Comparison of ENCODE assay signal across 9 cellular contexts in the genomic region with DNA sequence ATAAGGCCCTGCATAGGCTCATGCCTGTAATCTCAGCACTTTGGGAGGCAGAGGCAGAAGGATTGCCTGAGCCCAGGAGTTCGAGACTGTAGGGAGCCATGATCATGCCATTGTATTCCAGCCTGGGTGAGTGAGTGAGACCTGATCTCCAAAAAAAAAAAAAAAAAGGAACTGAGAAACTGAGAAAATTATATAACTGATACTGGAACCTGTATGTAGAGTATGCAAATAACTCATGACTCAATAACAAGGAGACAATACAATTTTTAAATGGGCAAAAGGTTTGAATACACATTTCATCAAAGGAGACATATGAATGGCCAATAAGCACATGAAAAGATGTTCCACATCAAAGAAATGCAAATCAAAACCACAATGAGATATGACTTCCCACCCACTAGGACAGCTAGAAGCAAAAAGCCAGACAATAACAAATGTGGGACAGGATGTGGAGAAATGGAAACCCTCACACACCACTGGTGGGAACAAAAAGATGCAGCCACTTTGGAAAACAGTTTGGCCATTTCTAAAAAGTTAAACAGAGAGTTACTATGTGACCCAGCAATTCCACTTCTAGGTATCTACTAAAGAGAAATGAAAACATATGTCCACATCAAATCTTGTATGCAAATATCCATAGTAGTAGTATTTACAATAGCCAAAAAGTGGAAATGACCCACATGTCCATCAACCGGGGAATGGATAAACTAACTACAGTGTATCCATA.
DNase-seq lines count a peak whose midpoint lies in the region; ATAC-seq and TF ChIP-seq lines count a peak whose summit lies in the region.
"Had no signal": no experiment of that assay in that cellular context is flagged by ENCODE, and none has a peak within 500 bp of the region (broad histone marks: within the 10 kb centered on the region; RNA-seq: fewer than 3 reads in every experiment).

No MANE protein-coding gene starts in this region.

- H3K27ac ChIP-seq in HUES6 (ENCODE audit: low read depth, low read length) (peak overlapping the region; percentile 55; the same call in 1 of the 2 replicates), right lobe of liver (no peak overlapping the region)

- TF ChIP-seq POLR2A in right lobe of liver (IDR thresholded peaks at IDR 0.05), result no peak
- TF ChIP-seq POLR2A in lower leg skin (IDR thresholded peaks at IDR 0.05), result no peak

- H3K4me3 Mint-ChIP-seq in central memory CD8-positive, alpha-beta T cell, result peak overlapping the region; percentile 47
- H3K4me3 Mint-ChIP-seq: WTC11 had no signal

- peaks cover 30% of the 10 kb centered on the region for H3K36me3 Mint-ChIP-seq in central memory CD8-positive, alpha-beta T cell (ENCODE audit: insufficient read depth)
- H3K36me3 Mint-ChIP-seq: WTC11 had no signal

- ATAC-seq in GM18508 (IDR thresholded peaks at IDR 0.05; ENCODE audit: insufficient read depth, unreplicated experiment), result peak; percentile 60
- peak; percentile 68 for ATAC-seq in GM21717 (IDR thresholded peaks at IDR 0.05; ENCODE audit: unreplicated experiment)
- peak; percentile 66 for ATAC-seq in central memory CD8-positive, alpha-beta T cell (replicated peaks; ENCODE audit: extremely low read depth, poor library complexity, severe bottlenecking)
- no peak for ATAC-seq in right lobe of liver
- ATAC-seq: WTC11 had no signal

- H3K27ac Mint-ChIP-seq in central memory CD8-positive, alpha-beta T cell (ENCODE audit: low read depth), result peak overlapping the region; percentile 79
- H3K27ac Mint-ChIP-seq: WTC11 had no signal

- no peaks in the 10 kb centered on the region for H3K27me3 Mint-ChIP-seq in central memory CD8-positive, alpha-beta T cell

- H3K9me3 Mint-ChIP-seq in central memory CD8-positive, alpha-beta T cell, result no peaks in the 10 kb centered on the region

- H3K9ac ChIP-seq in HUES6 (ENCODE audit: low read length), result peak overlapping the region; percentile 38

- H3K9me3 ChIP-seq in HUES6 (ENCODE audit: control insufficient read depth, insufficient read depth, low read depth, low read length) (no peaks in the 10 kb centered on the region), right lobe of liver (no peaks in the 10 kb centered on the region)

- TF ChIP-seq CTCF in right lobe of liver (IDR thresholded peaks at IDR 0.05) (no peak), lower leg skin (IDR thresholded peaks at IDR 0.05) (no peak)

- peaks cover 29% of the 10 kb centered on the region; the same call in 1 of the 2 replicates for H3K4me1 ChIP-seq in HUES6 (ENCODE audit: control insufficient read depth, insufficient read depth, low read length)
- H3K4me1 ChIP-seq in right lobe of liver, result peaks cover 0 to 6% (median 0%) of the 10 kb centered on the region in 4 donors

- no peaks in the 10 kb centered on the region for H3K36me3 ChIP-seq in HUES6 (ENCODE audit: control insufficient read depth, insufficient read depth, low read length)
- H3K36me3 ChIP-seq in right lobe of liver, result no peaks in the 10 kb centered on the region

- WGBS in right lobe of liver (ENCODE audit: insufficient coverage, low coverage, low lambda C conversion rate, missing lambda C conversion rate), result 61% methylated on average over 2 of the region's 2 CpGs
- WGBS in lower leg skin, 2 donors, result 64 to 69% methylated on average over 2 of the region's 2 CpGs

- H3K4me3 ChIP-seq in HUES6 (ENCODE audit: low read depth, low read length), result no peak overlapping the region
- H3K4me3 ChIP-seq in right lobe of liver, result no peak overlapping the region
- H3K4me3 ChIP-seq in lower leg skin (ENCODE audit: low read depth, poor library complexity, severe bottlenecking), result no peak overlapping the region

- H3K27me3 ChIP-seq in HUES6 (ENCODE audit: control insufficient read depth, insufficient read depth, low read length) (no peaks in the 10 kb centered on the region), right lobe of liver (no peaks in the 10 kb centered on the region)

- peaks cover 84% of the 10 kb centered on the region for H3K4me1 Mint-ChIP-seq in central memory CD8-positive, alpha-beta T cell

- DNase-seq in central memory CD8-positive, alpha-beta T cell (ENCODE audit: low spot score in 2 of 2), result no peak
- no peak for DNase-seq in retina
- DNase-seq in right lobe of liver, result no peak
- no peak for DNase-seq in lower leg skin (ENCODE audit: low spot score in 2 of 2)
- no peak for DNase-seq in A172 (ENCODE audit: low spot score)

- intact Hi-C loops in right lobe of liver (cut with DNase I) (no loop called here), lower leg skin (cut with DNase I; ENCODE audit: low total_unique reads) (no loop called here)

Comparison
In these comparisons a context has a peak if more than half of its experiments do, and no peak if none do; other contexts are left out.
1. ATAC-seq: peak in GM18508 (single experiment), GM21717 (single experiment) and central memory CD8-positive, alpha-beta T cell (single experiment); none in right lobe of liver (0 of 4).